Comparison of ENCODE assay signal across 29 cellular contexts in the genomic region with DNA sequence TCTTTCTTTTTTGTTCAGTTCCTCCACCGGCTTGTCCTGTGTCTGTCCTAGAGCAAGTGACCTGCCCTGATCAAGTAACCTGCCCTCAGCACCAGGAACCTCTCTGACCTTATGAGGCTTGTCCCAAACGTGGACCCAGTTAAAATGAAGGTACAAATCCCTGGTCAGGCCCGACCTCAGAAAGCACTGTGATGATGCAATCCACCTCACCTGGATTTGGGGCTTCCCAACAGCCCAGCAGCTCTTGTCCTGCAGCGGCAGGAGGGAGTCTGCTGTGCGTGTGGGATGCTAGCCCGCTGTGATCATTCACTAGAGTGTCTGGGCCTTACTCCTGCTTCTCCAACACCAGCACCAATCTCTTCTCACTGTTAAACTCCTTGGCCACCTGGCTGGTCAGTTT. TPM values are rescaled to one million over a fixed set of nuclear protein-coding genes. Genes with fewer than 3 reads are reported as not detected.
"Had no signal": no experiment of that assay in that cellular context is flagged by ENCODE, and none has a peak within 500 bp of the region (broad histone marks: within the 10 kb centered on the region; RNA-seq: fewer than 3 reads in every experiment).

No MANE protein-coding gene starts in this region.

- H3K9me3 ChIP-seq: ascending aorta, breast epithelium, colonic mucosa had no signal

- H3K4me3 ChIP-seq: ascending aorta, breast epithelium, cardiac muscle cell, colonic mucosa had no signal

- H3K4me1 ChIP-seq: ascending aorta, breast epithelium, colonic mucosa had no signal

- H3K36me3 ChIP-seq: ascending aorta, breast epithelium, cardiac muscle cell, colonic mucosa had no signal

- ATAC-seq: activated CD4-positive, alpha-beta T cell treated with anti-CD3 and anti-CD28 coated beads for 36 hours; activated CD4-positive, CD25-positive, alpha-beta regulatory T cell treated with anti-CD3 and anti-CD28 coated beads, Interleukin-2, amount 50 U/mL, for 24 hours; activated naive CD4-positive, alpha-beta T cell treated with anti-CD3 and anti-CD28 coated beads, Interleukin-2, amount 50 U/mL, for 72 hours; activated T-cell treated with anti-CD3 and anti-CD28 coated beads, Interleukin-2, amount 50 U/mL, for 72 hours; esophagus mucosa had no signal

- H3K27ac ChIP-seq: ascending aorta, breast epithelium, cardiac muscle cell, colonic mucosa had no signal

- H3K9me3 Mint-ChIP-seq: activated B cell treated with CpG ODN at 0.5 μM for 24 hours; activated CD4-positive, alpha-beta memory T cell treated with anti-CD3 and anti-CD28 coated beads, Interleukin-2, amount 10 ng/mL, durations not matched to agents 7 days and 5 days; activated CD4-positive, alpha-beta T cell treated with anti-CD3 and anti-CD28 coated beads, Interleukin-2, amount 10 ng/mL, durations not matched to agents 7 days and 5 days; activated naive CD4-positive, alpha-beta T cell treated with anti-CD3 and anti-CD28 coated beads, Interleukin-2, amount 10 ng/mL, durations not matched to agents 7 days and 5 days; activated naive CD4-positive, alpha-beta T cell treated with anti-CD3 and anti-CD28 coated beads, Interleukin-2, amount 50 U/mL, for 72 hours; activated naive CD8-positive, alpha-beta T cell treated with anti-CD3 and anti-CD28 coated beads, Interleukin-2, amount 10 ng/mL, durations not matched to agents 7 days and 5 days; activated T-cell treated with anti-CD3 and anti-CD28 coated beads, Interleukin-2, amount 50 U/mL, for 24 hours; activated T-cell treated with anti-CD3 and anti-CD28 coated beads, Interleukin-2, amount 50 U/mL, for 72 hours had no signal

- H3K4me3 Mint-ChIP-seq: activated B cell treated with CpG ODN at 0.5 μM for 24 hours; activated CD4-positive, alpha-beta memory T cell treated with anti-CD3 and anti-CD28 coated beads, Interleukin-2, amount 10 ng/mL, durations not matched to agents 7 days and 5 days; activated CD4-positive, alpha-beta T cell treated with anti-CD3 and anti-CD28 coated beads for 36 hours; activated CD4-positive, alpha-beta T cell treated with anti-CD3 and anti-CD28 coated beads, Interleukin-2, amount 10 ng/mL, durations not matched to agents 7 days and 5 days; activated naive CD4-positive, alpha-beta T cell treated with anti-CD3 and anti-CD28 coated beads, Interleukin-2, amount 10 ng/mL, durations not matched to agents 7 days and 5 days; activated naive CD8-positive, alpha-beta T cell treated with anti-CD3 and anti-CD28 coated beads, Interleukin-2, amount 10 ng/mL, durations not matched to agents 7 days and 5 days; activated T-cell treated with anti-CD3 and anti-CD28 coated beads, Interleukin-2, amount 50 U/mL, for 24 hours; activated T-cell treated with anti-CD3 and anti-CD28 coated beads, Interleukin-2, amount 50 U/mL, for 72 hours; brain had no signal

- FAIRE-seq: frontal cortex had no signal

- H3K27me3 ChIP-seq: ascending aorta, breast epithelium, cardiac muscle cell, colonic mucosa had no signal

- H3K4me1 Mint-ChIP-seq: activated B cell treated with CpG ODN at 0.5 μM for 24 hours; activated CD4-positive, alpha-beta T cell treated with anti-CD3 and anti-CD28 coated beads for 36 hours; activated naive CD4-positive, alpha-beta T cell treated with anti-CD3 and anti-CD28 coated beads, Interleukin-2, amount 10 ng/mL, durations not matched to agents 7 days and 5 days; brain had no signal

- H3K36me3 Mint-ChIP-seq: activated naive CD4-positive, alpha-beta T cell treated with anti-CD3 and anti-CD28 coated beads, Interleukin-2, amount 10 ng/mL, durations not matched to agents 7 days and 5 days; activated naive CD4-positive, alpha-beta T cell treated with anti-CD3 and anti-CD28 coated beads, Interleukin-2, amount 50 U/mL, for 72 hours; activated naive CD8-positive, alpha-beta T cell treated with anti-CD3 and anti-CD28 coated beads, Interleukin-2, amount 10 ng/mL, durations not matched to agents 7 days and 5 days; brain had no signal

- DNase-seq: activated B cell treated with CpG ODN at 0.5 μM for 24 hours; activated CD4-positive, alpha-beta memory T cell treated with anti-CD3 and anti-CD28 coated beads, Interleukin-2, amount 10 ng/mL, durations not matched to agents 7 days and 5 days; activated CD4-positive, alpha-beta T cell treated with anti-CD3 and anti-CD28 coated beads for 36 hours; activated CD4-positive, alpha-beta T cell treated with anti-CD3 and anti-CD28 coated beads, Interleukin-2, amount 10 ng/mL, durations not matched to agents 7 days and 5 days; activated CD4-positive, alpha-beta T cell treated with anti-CD3 and anti-CD28 coated beads, Interleukin-2, amount 50 U/mL, for 4 hours; activated CD8-positive, alpha-beta memory T cell treated with anti-CD3 and anti-CD28 coated beads, Interleukin-2, amount 50 U/mL, for 48 hours; activated gamma-delta T cell; activated naive CD4-positive, alpha-beta T cell; activated naive CD4-positive, alpha-beta T cell treated with anti-CD3 and anti-CD28 coated beads, Interleukin-2, amount 10 ng/mL, durations not matched to agents 7 days and 5 days; activated naive CD8-positive, alpha-beta T cell treated with anti-CD3 and anti-CD28 coated beads, Interleukin-2, amount 10 ng/mL, durations not matched to agents 7 days and 5 days; activated T-cell treated with anti-CD3 and anti-CD28 coated beads for 4 hours; activated T-cell treated with anti-CD3 and anti-CD28 coated beads, Interleukin-2, amount 50 U/mL, for 24 hours; activated T-cell treated with anti-CD3 and anti-CD28 coated beads, Interleukin-2, amount 50 U/mL, for 72 hours; central memory CD4-positive, alpha-beta T cell; cerebellar nuclear complex; colonic mucosa; effector CD8-positive, alpha-beta T cell; foreskin fibroblast; head of caudate nucleus; T-helper 2 cell had no signal

- H3K27ac Mint-ChIP-seq: activated B cell treated with CpG ODN at 0.5 μM for 24 hours; activated CD4-positive, alpha-beta memory T cell treated with anti-CD3 and anti-CD28 coated beads, Interleukin-2, amount 10 ng/mL, durations not matched to agents 7 days and 5 days; activated CD4-positive, alpha-beta T cell treated with anti-CD3 and anti-CD28 coated beads for 36 hours; activated CD4-positive, alpha-beta T cell treated with anti-CD3 and anti-CD28 coated beads, Interleukin-2, amount 10 ng/mL, durations not matched to agents 7 days and 5 days; activated naive CD4-positive, alpha-beta T cell treated with anti-CD3 and anti-CD28 coated beads, Interleukin-2, amount 10 ng/mL, durations not matched to agents 7 days and 5 days; activated naive CD4-positive, alpha-beta T cell treated with anti-CD3 and anti-CD28 coated beads, Interleukin-2, amount 50 U/mL, for 72 hours; activated naive CD8-positive, alpha-beta T cell treated with anti-CD3 and anti-CD28 coated beads, Interleukin-2, amount 10 ng/mL, durations not matched to agents 7 days and 5 days; activated T-cell treated with anti-CD3 and anti-CD28 coated beads, Interleukin-2, amount 50 U/mL, for 24 hours; activated T-cell treated with anti-CD3 and anti-CD28 coated beads, Interleukin-2, amount 50 U/mL, for 72 hours; brain had no signal

- H3K27me3 Mint-ChIP-seq: activated CD4-positive, alpha-beta T cell treated with anti-CD3 and anti-CD28 coated beads for 36 hours; activated T-cell treated with anti-CD3 and anti-CD28 coated beads, Interleukin-2, amount 50 U/mL, for 24 hours had no signal

RNA-seq across cellular contexts. Expression of a gene that starts 11.2 kb away (rescaled TPM):
- total RNA-seq: activated B cell treated with CpG ODN at 0.5 μM for 24 hours; activated CD4-positive, alpha-beta memory T cell treated with anti-CD3 and anti-CD28 coated beads, Interleukin-2, amount 10 ng/mL, durations not matched to agents 7 days and 5 days; activated CD4-positive, alpha-beta T cell treated with anti-CD3 and anti-CD28 coated beads for 36 hours; activated CD4-positive, alpha-beta T cell treated with anti-CD3 and anti-CD28 coated beads, Interleukin-2, amount 10 ng/mL, durations not matched to agents 7 days and 5 days; activated naive CD4-positive, alpha-beta T cell treated with anti-CD3 and anti-CD28 coated beads, Interleukin-2, amount 50 U/mL, for 72 hours; activated naive CD8-positive, alpha-beta T cell treated with anti-CD3 and anti-CD28 coated beads, Interleukin-2, amount 10 ng/mL, durations not matched to agents 7 days and 5 days; activated T-cell treated with anti-CD3 and anti-CD28 coated beads, Interleukin-2, amount 50 U/mL, for 72 hours; cardiac muscle cell; T-helper 1 cell treated with Interleukin-12 subunit alpha and Interleukin-12 subunit beta and Interleukin-4 antibody, amounts not matched to agents 30 ng/mL and 1 ng/mL, for 36 hours had no signal
